1 cellular context compared by ENCODE assay signal in genomic region chr10:15045380-15045779, GRCh38.
TF ChIP-seq lines count a peak whose summit lies in the region.

No MANE protein-coding gene starts in this region.

TF ChIP-seq in GM23338, 12 proteins besides CTCF, POLR2A, EP300 and RAD21 (continued from another document):
- TF ChIP-seq ZNF462 (CRISPR knock-in tag; IDR thresholded peaks at IDR 0.05): no peak
- no peak for TF ChIP-seq STAT1 (IDR thresholded peaks at IDR 0.05; ENCODE audit: unreplicated experiment)
- no peak for TF ChIP-seq REST (IDR thresholded peaks at IDR 0.05; ENCODE audit: unreplicated experiment)
- TF ChIP-seq JUNB (IDR thresholded peaks at IDR 0.05; ENCODE audit: unreplicated experiment): no peak
- no peak for TF ChIP-seq EZH2phosphoT487 (IDR thresholded peaks at IDR 0.05; ENCODE audit: unreplicated experiment)
- TF ChIP-seq CREB1 (CRISPR knock-in tag; IDR thresholded peaks at IDR 0.05; ENCODE audit: low read depth): no peak
- no peak for TF ChIP-seq ZNF114 (CRISPR knock-in tag; IDR thresholded peaks at IDR 0.05)
- TF ChIP-seq ETS1 (IDR thresholded peaks at IDR 0.05): no peak
- no peak for TF ChIP-seq NANOG (IDR thresholded peaks at IDR 0.05; ENCODE audit: borderline replicate concordance)
- TF ChIP-seq EZH2 (IDR thresholded peaks at IDR 0.05; ENCODE audit: low read depth, unreplicated experiment): no peak
